In the genomic region with DNA sequence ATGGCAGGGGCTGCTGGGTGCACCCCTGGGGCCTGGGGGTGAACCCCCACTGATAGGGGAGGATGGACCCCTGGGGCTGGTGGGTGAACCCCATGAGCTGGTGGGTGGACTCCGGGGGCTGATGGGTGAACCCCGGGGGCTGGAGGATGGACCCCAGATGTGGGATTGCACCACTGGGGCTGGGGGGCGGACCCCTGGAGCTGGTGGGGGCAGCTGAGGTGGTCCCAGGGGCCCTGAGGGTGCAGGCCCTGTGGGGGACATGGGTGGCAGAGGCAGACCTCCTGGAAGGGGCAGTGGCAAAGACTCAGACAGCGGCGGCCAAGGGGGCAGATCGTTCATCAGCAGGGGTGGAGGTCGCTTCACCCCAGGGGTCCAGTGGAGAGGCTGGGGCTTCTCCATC, we compare ENCODE assay signal across 22 cellular contexts.
"Had no signal": no experiment of that assay in that cellular context is flagged by ENCODE, and none has a peak within 500 bp of the region (broad histone marks: within the 10 kb centered on the region; RNA-seq: fewer than 3 reads in every experiment).

No MANE protein-coding gene starts in this region.

- H3K4me3 Mint-ChIP-seq: activated B cell treated with CpG ODN at 0.5 μM for 24 hours; activated CD4-positive, alpha-beta memory T cell treated with anti-CD3 and anti-CD28 coated beads for 36 hours; activated CD4-positive, alpha-beta T cell treated with anti-CD3 and anti-CD28 coated beads, Interleukin-2, amount 10 ng/mL, durations not matched to agents 7 days and 5 days; activated naive CD4-positive, alpha-beta T cell treated with anti-CD3 and anti-CD28 coated beads for 36 hours; activated naive CD8-positive, alpha-beta T cell; activated T-helper 17 cell treated with anti-CD3 and anti-CD28 coated beads, Interleukin-2, amount 50 U/mL, for 72 hours; brain; central memory CD8-positive, alpha-beta T cell; T-helper 17 cell had no signal

- ATAC-seq: PC-3, T-helper 17 cell had no signal

- DNase-seq: activated B cell treated with CpG ODN at 0.5 μM for 24 hours; activated CD4-positive, alpha-beta memory T cell treated with anti-CD3 and anti-CD28 coated beads for 36 hours; activated CD4-positive, alpha-beta T cell treated with anti-CD3 and anti-CD28 coated beads, Interleukin-2, amount 10 ng/mL, durations not matched to agents 7 days and 5 days; activated CD8-positive, alpha-beta memory T cell treated with anti-CD3 and anti-CD28 coated beads for 24 hours; activated gamma-delta T cell; activated naive CD4-positive, alpha-beta T cell treated with anti-CD3 and anti-CD28 coated beads for 36 hours; activated T-cell treated with anti-CD3 and anti-CD28 coated beads for 4 hours; activated T-cell treated with anti-CD3 and anti-CD28 coated beads, Interleukin-2, amount 50 U/mL, for 48 hours; amygdala; NCI-H1092; NCI-H1417 treated with DMSO at 0.1 percent for 48 hours; NCI-H1694; NCI-H510A treated with DMSO at 0.1 percent for 48 hours; PC-3; SHP77 treated with DMSO at 0.1 percent for 48 hours; T-helper 17 cell; T-helper 9 cell had no signal

- H3K9ac ChIP-seq: KMS-11 had no signal

- H3K9me3 Mint-ChIP-seq: central memory CD8-positive, alpha-beta T cell had no signal

- H3K27ac Mint-ChIP-seq: activated B cell treated with CpG ODN at 0.5 μM for 24 hours; activated CD4-positive, alpha-beta memory T cell treated with anti-CD3 and anti-CD28 coated beads for 36 hours; activated CD4-positive, alpha-beta T cell treated with anti-CD3 and anti-CD28 coated beads, Interleukin-2, amount 10 ng/mL, durations not matched to agents 7 days and 5 days; activated naive CD4-positive, alpha-beta T cell treated with anti-CD3 and anti-CD28 coated beads for 36 hours; activated naive CD8-positive, alpha-beta T cell; activated T-helper 17 cell treated with anti-CD3 and anti-CD28 coated beads, Interleukin-2, amount 50 U/mL, for 72 hours; brain; T-helper 17 cell had no signal

- H3K36me3 Mint-ChIP-seq: activated naive CD8-positive, alpha-beta T cell; brain had no signal

- H3K27ac ChIP-seq: KMS-11 had no signal

- H3K4me1 Mint-ChIP-seq: activated T-helper 17 cell treated with anti-CD3 and anti-CD28 coated beads, Interleukin-2, amount 50 U/mL, for 72 hours; brain; central memory CD8-positive, alpha-beta T cell; T-helper 17 cell had no signal
